ENCODE assay signal across 13 cellular contexts in genomic region chr4:139977838-139978604, GRCh38.
DNase-seq lines count a peak whose midpoint lies in the region; ATAC-seq and TF ChIP-seq lines count a peak whose summit lies in the region.
"Had no signal": no experiment of that assay in that cellular context is flagged by ENCODE, and none has a peak within 500 bp of the region (broad histone marks: within the 10 kb centered on the region; RNA-seq: fewer than 3 reads in every experiment).

No MANE protein-coding gene starts in this region.

- H3K36me3 ChIP-seq in Karpas-422 (ENCODE audit: insufficient read depth, low read length): no peaks in the 10 kb centered on the region
- H3K36me3 ChIP-seq in thyroid gland: no peaks in the 10 kb centered on the region
- no peaks in the 10 kb centered on the region for H3K36me3 ChIP-seq in right atrium auricular region
- H3K36me3 ChIP-seq in mesendoderm (ENCODE audit: control insufficient read depth, insufficient read depth, low read length): no peaks in the 10 kb centered on the region
- H3K36me3 ChIP-seq: heart right ventricle had no signal

- no peak for ATAC-seq in activated T-cell treated with anti-CD3 and anti-CD28 coated beads, Interleukin-2, amount 50 U/mL, for 72 hours (replicated peaks in 1 of 2)
- peak; percentile 53 for ATAC-seq in GM21825 (IDR thresholded peaks at IDR 0.05; ENCODE audit: unreplicated experiment)

- H3K4me2 ChIP-seq in Karpas-422 (ENCODE audit: low read depth, low read length, poor library complexity, severe bottlenecking) (peak overlapping the region; percentile 21), mesendoderm (ENCODE audit: low read length) (no peak overlapping the region)

- no peak overlapping the region for H2AK5ac ChIP-seq in mesendoderm (ENCODE audit: low read length)

- H3K36me3 Mint-ChIP-seq in activated T-cell treated with anti-CD3 and anti-CD28 coated beads, Interleukin-2, amount 50 U/mL, for 24 hours (ENCODE audit: low read depth): no peaks in the 10 kb centered on the region
- no peaks in the 10 kb centered on the region for H3K36me3 Mint-ChIP-seq in activated T-cell treated with anti-CD3 and anti-CD28 coated beads, Interleukin-2, amount 50 U/mL, for 72 hours (ENCODE audit: insufficient read depth in 2 of 2)

- H2BK120ac ChIP-seq in mesendoderm (ENCODE audit: low read depth, low read length): no peak overlapping the region

- H4K8ac ChIP-seq in mesendoderm (ENCODE audit: low read depth, low read length): no peak overlapping the region

- peak overlapping the region; percentile 4 for H3K27ac Mint-ChIP-seq in activated T-cell treated with anti-CD3 and anti-CD28 coated beads, Interleukin-2, amount 50 U/mL, for 24 hours
- no peak overlapping the region for H3K27ac Mint-ChIP-seq in activated T-cell treated with anti-CD3 and anti-CD28 coated beads, Interleukin-2, amount 50 U/mL, for 72 hours

- H2BK5ac ChIP-seq in mesendoderm (ENCODE audit: low read length): no peak overlapping the region

- no peak overlapping the region for H2AFZ ChIP-seq in Karpas-422 (ENCODE audit: low read length)

- H3K27me3 Mint-ChIP-seq in activated T-cell treated with anti-CD3 and anti-CD28 coated beads, Interleukin-2, amount 50 U/mL, for 24 hours: no peaks in the 10 kb centered on the region
- no peaks in the 10 kb centered on the region for H3K27me3 Mint-ChIP-seq in activated T-cell treated with anti-CD3 and anti-CD28 coated beads, Interleukin-2, amount 50 U/mL, for 72 hours (ENCODE audit: low read depth)

- TF ChIP-seq POLR2A in thyroid gland (IDR thresholded peaks at IDR 0.05): no peak

- H3K4me1 Mint-ChIP-seq in activated T-cell treated with anti-CD3 and anti-CD28 coated beads, Interleukin-2, amount 50 U/mL, for 24 hours (ENCODE audit: low read depth): peaks cover 26% of the 10 kb centered on the region
- peaks cover 32% of the 10 kb centered on the region for H3K4me1 Mint-ChIP-seq in activated T-cell treated with anti-CD3 and anti-CD28 coated beads, Interleukin-2, amount 50 U/mL, for 72 hours (ENCODE audit: low read depth)

- peaks cover 2% of the 10 kb centered on the region for H3K9me3 Mint-ChIP-seq in activated T-cell treated with anti-CD3 and anti-CD28 coated beads, Interleukin-2, amount 50 U/mL, for 24 hours
- H3K9me3 Mint-ChIP-seq in activated T-cell treated with anti-CD3 and anti-CD28 coated beads, Interleukin-2, amount 50 U/mL, for 72 hours: no peaks in the 10 kb centered on the region
- H3K9me3 Mint-ChIP-seq: central memory CD8-positive, alpha-beta T cell had no signal

- peaks cover 77% of the 10 kb centered on the region for H3K4me1 ChIP-seq in Karpas-422 (ENCODE audit: low read length)
- peaks cover 28 to 43% of the 10 kb centered on the region in 2 donors for H3K4me1 ChIP-seq in thyroid gland
- H3K4me1 ChIP-seq in right atrium auricular region: peaks cover 0 to 23% of the 10 kb centered on the region in 2 donors
- H3K4me1 ChIP-seq in mesendoderm (ENCODE audit: control insufficient read depth, low read depth, low read length): no peaks in the 10 kb centered on the region

- H3K79me2 ChIP-seq in Karpas-422 (ENCODE audit: low read length) (peaks cover 11% of the 10 kb centered on the region; the same call in 1 of the 2 replicates), mesendoderm (ENCODE audit: control insufficient read depth, insufficient read depth, low read length) (no peaks in the 10 kb centered on the region)

- H3K23ac ChIP-seq in mesendoderm (ENCODE audit: low read length): no peak overlapping the region

- TF ChIP-seq CTCF in thyroid gland (IDR thresholded peaks at IDR 0.05): no peak
- TF ChIP-seq CTCF in right atrium auricular region (IDR thresholded peaks at IDR 0.05): no peak

- H3K9me3 ChIP-seq in Karpas-422 (ENCODE audit: low read length) (no peaks in the 10 kb centered on the region), thyroid gland (no peaks in the 10 kb centered on the region), right atrium auricular region (no peaks in the 10 kb centered on the region)
- H3K9me3 ChIP-seq: heart right ventricle had no signal

- no peak overlapping the region for H2BK15ac ChIP-seq in mesendoderm (replicated peaks; ENCODE audit: low read depth)

- no peaks in the 10 kb centered on the region for H3K9me2 ChIP-seq in Karpas-422 (replicated peaks; ENCODE audit: insufficient read depth, low read length)

- no peaks in the 10 kb centered on the region for H3K79me1 ChIP-seq in mesendoderm (ENCODE audit: low read length)

- no peak overlapping the region for H3K4me3 Mint-ChIP-seq in activated T-cell treated with anti-CD3 and anti-CD28 coated beads, Interleukin-2, amount 50 U/mL, for 24 hours
- no peak overlapping the region for H3K4me3 Mint-ChIP-seq in activated T-cell treated with anti-CD3 and anti-CD28 coated beads, Interleukin-2, amount 50 U/mL, for 72 hours
- H3K4me3 Mint-ChIP-seq: central memory CD8-positive, alpha-beta T cell had no signal

- H3K9ac ChIP-seq in Karpas-422 (ENCODE audit: low read length) (no peak overlapping the region), mesendoderm (ENCODE audit: low read length) (no peak overlapping the region)

- no peak overlapping the region for H4K5ac ChIP-seq in mesendoderm (ENCODE audit: low read length)

- no peaks in the 10 kb centered on the region for H4K20me1 ChIP-seq in Karpas-422 (ENCODE audit: insufficient read depth, low read depth, low read length)

- H3K4ac ChIP-seq in mesendoderm (ENCODE audit: low read depth, low read length): no peak overlapping the region

- WGBS in thyroid gland, 2 donors: 53 to 55% methylated on average over 3 of the region's 3 CpGs
- no CpG with 5 or more reads among the region's 3 CpGs for WGBS in mesendoderm (ENCODE audit: extremely low coverage, insufficient coverage, low lambda C conversion rate)

- H3K4me3 ChIP-seq in Karpas-422 (ENCODE audit: low read length): no peak overlapping the region
- H3K4me3 ChIP-seq in thyroid gland (replicated peaks in 1 of 3): no peak overlapping the region
- H3K4me3 ChIP-seq in right atrium auricular region: no peak overlapping the region
- H3K4me3 ChIP-seq in mesendoderm (ENCODE audit: low read length): no peak overlapping the region
- H3K4me3 ChIP-seq: heart right ventricle had no signal

- no peak for DNase-seq in activated T-cell treated with anti-CD3 and anti-CD28 coated beads, Interleukin-2, amount 50 U/mL, for 24 hours
- no peak for DNase-seq in activated T-cell treated with anti-CD3 and anti-CD28 coated beads, Interleukin-2, amount 50 U/mL, for 72 hours
- DNase-seq in Karpas-422: no peak
- peak; percentile 76 to 78 for DNase-seq in thyroid gland
- DNase-seq in right atrium auricular region (ENCODE audit: low spot score): no peak
- DNase-seq in NCI-H146 treated with DMSO at 0.1 percent for 48 hours (lab: John Stamatoyannopoulos, UW; ENCODE audit: unreplicated experiment): no peak
- no peak for DNase-seq in mesendoderm
- DNase-seq: ACHN; activated CD4-positive, alpha-beta T cell treated with anti-CD3 and anti-CD28 coated beads, Interleukin-2, amount 50 U/mL, for 4 hours; heart right ventricle; IMR-90 had no signal

- no peak overlapping the region for H3K56ac ChIP-seq in mesendoderm (ENCODE audit: low read length)

- no peak overlapping the region for H3K18ac ChIP-seq in mesendoderm (ENCODE audit: low read length)

- intact Hi-C loops in thyroid gland (cut with DNase I): no loop called here

- H3K27me3 ChIP-seq in Karpas-422 (ENCODE audit: low read length) (no peaks in the 10 kb centered on the region), thyroid gland (no peaks in the 10 kb centered on the region), right atrium auricular region (no peaks in the 10 kb centered on the region), mesendoderm (ENCODE audit: insufficient read depth, low read length, poor library complexity) (no peaks in the 10 kb centered on the region)
- H3K27me3 ChIP-seq: heart right ventricle had no signal

- H3K27ac ChIP-seq in Karpas-422 (ENCODE audit: low read length) (peak overlapping the region; percentile 85), thyroid gland (peak overlapping the region in 1 of 3 donors; percentile 7), right atrium auricular region (no peak overlapping the region), mesendoderm (ENCODE audit: low read depth, low read length) (no peak overlapping the region)

Comparison
In these comparisons a context has a peak if more than half of its experiments do, and no peak if none do; other contexts are left out.
1. DNase-seq: peak in thyroid gland (2 of 2); none in activated T-cell treated with anti-CD3 and anti-CD28 coated beads, Interleukin-2, amount 50 U/mL, for 24 hours (single experiment), activated T-cell treated with anti-CD3 and anti-CD28 coated beads, Interleukin-2, amount 50 U/mL, for 72 hours (0 of 2), Karpas-422 (single experiment), right atrium auricular region (single experiment), NCI-H146 treated with DMSO at 0.1 percent for 48 hours (single experiment) and mesendoderm (single experiment).